In the genomic region with DNA sequence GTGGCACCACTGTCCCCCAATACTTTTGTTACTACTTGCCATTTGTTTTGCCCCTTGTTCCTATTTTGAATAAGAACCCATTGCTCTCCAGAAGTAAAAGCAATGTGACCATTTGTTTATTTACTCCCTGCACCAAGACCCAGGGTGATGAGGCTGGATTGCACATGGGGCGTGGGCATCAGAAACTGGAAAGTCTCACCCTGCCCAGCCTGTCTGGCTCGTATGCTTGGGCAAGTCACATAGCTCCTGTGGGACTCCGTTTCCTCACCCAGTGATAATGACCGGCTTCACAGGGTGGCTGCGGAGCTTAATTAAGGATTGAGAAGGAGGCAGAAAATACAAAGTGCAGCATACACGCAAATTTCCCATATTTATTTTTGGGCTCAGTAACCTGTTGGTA, we compare ENCODE assay signal across 1 cellular context.
TF ChIP-seq lines count a peak whose summit lies in the region.

No MANE protein-coding gene starts in this region.

TF ChIP-seq in GM23338, 12 proteins besides CTCF, POLR2A, EP300 and RAD21 (continued from another document):
- TF ChIP-seq, protein P1, sequence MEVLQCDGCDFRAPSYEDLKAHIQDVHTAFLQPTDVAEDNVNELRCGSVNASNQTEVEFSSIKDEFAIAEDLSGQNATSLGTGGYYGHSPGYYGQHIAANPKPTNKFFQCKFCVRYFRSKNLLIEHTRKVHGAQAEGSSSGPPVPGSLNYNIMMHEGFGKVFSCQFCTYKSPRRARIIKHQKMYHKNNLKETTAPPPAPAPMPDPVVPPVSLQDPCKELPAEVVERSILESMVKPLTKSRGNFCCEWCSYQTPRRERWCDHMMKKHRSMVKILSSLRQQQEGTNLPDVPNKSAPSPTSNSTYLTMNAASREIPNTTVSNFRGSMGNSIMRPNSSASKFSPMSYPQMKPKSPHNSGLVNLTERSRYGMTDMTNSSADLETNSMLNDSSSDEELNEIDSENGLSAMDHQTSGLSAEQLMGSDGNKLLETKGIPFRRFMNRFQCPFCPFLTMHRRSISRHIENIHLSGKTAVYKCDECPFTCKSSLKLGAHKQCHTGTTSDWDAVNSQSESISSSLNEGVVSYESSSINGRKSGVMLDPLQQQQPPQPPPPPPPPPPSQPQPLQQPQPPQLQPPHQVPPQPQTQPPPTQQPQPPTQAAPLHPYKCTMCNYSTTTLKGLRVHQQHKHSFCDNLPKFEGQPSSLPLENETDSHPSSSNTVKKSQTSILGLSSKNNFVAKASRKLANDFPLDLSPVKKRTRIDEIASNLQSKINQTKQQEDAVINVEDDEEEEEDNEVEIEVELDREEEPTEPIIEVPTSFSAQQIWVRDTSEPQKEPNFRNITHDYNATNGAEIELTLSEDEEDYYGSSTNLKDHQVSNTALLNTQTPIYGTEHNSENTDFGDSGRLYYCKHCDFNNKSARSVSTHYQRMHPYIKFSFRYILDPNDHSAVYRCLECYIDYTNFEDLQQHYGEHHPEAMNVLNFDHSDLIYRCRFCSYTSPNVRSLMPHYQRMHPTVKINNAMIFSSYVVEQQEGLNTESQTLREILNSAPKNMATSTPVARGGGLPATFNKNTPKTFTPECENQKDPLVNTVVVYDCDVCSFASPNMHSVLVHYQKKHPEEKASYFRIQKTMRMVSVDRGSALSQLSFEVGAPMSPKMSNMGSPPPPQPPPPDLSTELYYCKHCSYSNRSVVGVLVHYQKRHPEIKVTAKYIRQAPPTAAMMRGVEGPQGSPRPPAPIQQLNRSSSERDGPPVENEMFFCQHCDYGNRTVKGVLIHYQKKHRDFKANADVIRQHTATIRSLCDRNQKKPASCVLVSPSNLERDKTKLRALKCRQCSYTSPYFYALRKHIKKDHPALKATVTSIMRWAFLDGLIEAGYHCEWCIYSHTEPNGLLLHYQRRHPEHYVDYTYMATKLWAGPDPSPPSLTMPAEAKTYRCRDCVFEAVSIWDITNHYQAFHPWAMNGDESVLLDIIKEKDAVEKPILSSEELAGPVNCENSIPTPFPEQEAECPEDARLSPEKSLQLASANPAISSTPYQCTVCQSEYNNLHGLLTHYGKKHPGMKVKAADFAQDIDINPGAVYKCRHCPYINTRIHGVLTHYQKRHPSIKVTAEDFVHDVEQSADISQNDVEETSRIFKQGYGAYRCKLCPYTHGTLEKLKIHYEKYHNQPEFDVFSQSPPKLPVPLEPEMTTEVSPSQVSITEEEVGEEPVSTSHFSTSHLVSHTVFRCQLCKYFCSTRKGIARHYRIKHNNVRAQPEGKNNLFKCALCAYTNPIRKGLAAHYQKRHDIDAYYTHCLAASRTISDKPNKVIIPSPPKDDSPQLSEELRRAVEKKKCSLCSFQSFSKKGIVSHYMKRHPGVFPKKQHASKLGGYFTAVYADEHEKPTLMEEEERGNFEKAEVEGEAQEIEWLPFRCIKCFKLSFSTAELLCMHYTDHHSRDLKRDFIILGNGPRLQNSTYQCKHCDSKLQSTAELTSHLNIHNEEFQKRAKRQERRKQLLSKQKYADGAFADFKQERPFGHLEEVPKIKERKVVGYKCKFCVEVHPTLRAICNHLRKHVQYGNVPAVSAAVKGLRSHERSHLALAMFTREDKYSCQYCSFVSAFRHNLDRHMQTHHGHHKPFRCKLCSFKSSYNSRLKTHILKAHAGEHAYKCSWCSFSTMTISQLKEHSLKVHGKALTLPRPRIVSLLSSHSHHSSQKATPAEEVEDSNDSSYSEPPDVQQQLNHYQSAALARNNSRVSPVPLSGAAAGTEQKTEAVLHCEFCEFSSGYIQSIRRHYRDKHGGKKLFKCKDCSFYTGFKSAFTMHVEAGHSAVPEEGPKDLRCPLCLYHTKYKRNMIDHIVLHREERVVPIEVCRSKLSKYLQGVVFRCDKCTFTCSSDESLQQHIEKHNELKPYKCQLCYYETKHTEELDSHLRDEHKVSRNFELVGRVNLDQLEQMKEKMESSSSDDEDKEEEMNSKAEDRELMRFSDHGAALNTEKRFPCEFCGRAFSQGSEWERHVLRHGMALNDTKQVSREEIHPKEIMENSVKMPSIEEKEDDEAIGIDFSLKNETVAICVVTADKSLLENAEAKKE (CRISPR knock-in tag; IDR thresholded peaks at IDR 0.05), result no peak
- TF ChIP-seq JUNB (IDR thresholded peaks at IDR 0.05; ENCODE audit: unreplicated experiment) (no peak), EZH2phosphoT487 (IDR thresholded peaks at IDR 0.05; ENCODE audit: unreplicated experiment) (no peak), ZNF331 (CRISPR knock-in tag; IDR thresholded peaks at IDR 0.05; ENCODE audit: low read depth) (no peak), POLR2AphosphoS5 (IDR thresholded peaks at IDR 0.05; ENCODE audit: low read depth) (no peak), ETS1 (IDR thresholded peaks at IDR 0.05) (no peak)
